Comparison of ENCODE assay signal across 22 cellular contexts in the genomic region with DNA sequence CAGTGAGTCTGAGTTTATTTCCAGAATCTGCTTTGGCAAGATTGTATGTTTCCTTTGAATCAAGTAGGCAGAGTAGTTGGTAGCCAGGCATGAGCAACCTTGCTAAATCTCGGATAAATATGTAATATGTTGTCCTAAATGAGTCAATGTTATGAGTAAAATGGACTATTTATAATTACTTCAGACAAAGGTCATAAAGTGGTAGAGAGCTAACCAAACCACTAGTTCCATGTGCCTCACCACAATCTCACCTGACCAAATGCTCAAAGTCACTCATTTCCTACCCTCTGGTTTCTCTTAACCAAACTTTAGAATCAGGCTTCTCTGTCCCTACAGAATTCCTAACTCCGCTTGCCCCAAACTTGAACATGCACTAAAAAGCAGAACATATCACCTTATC.
"Had no signal": no experiment of that assay in that cellular context is flagged by ENCODE, and none has a peak within 500 bp of the region (broad histone marks: within the 10 kb centered on the region; RNA-seq: fewer than 3 reads in every experiment).

No MANE protein-coding gene starts in this region.

- H3K4me3 ChIP-seq: left ventricle myocardium inferior, lung, mucosa of descending colon, sigmoid colon, tibial nerve had no signal

- H3K36me3 ChIP-seq: left ventricle myocardium inferior, neutrophil, sigmoid colon, tibial nerve had no signal

- H3K4me3 Mint-ChIP-seq: activated CD4-positive, alpha-beta T cell treated with anti-CD3 and anti-CD28 coated beads for 36 hours; activated CD8-positive, alpha-beta memory T cell treated with anti-CD3 and anti-CD28 coated beads, Interleukin-2, amount 10 ng/mL, durations not matched to agents 7 days and 5 days; activated CD8-positive, alpha-beta T cell treated with anti-CD3 and anti-CD28 coated beads, Interleukin-2, amount 10 ng/mL, durations not matched to agents 7 days and 5 days; activated T-cell treated with anti-CD3 and anti-CD28 coated beads, Interleukin-2, amount 50 U/mL, for 72 hours; effector memory CD8-positive, alpha-beta T cell; nephron progenitor cell; stimulated activated naive B cell treated with anti-CD40 and anti-IgM and Interleukin-4, amounts not matched to agents 10 μg/mL and 1 μg/mL and 100 μg/mL, for 72 hours had no signal

- H3K27ac ChIP-seq: left ventricle myocardium inferior, neutrophil, sigmoid colon, tibial nerve had no signal

- H3K4me1 ChIP-seq: left ventricle myocardium inferior, sigmoid colon, tibial nerve had no signal

- ATAC-seq: activated CD4-positive, alpha-beta T cell treated with anti-CD3 and anti-CD28 coated beads for 36 hours; activated CD8-positive, alpha-beta memory T cell treated with anti-CD3 and anti-CD28 coated beads, Interleukin-2, amount 10 ng/mL, durations not matched to agents 7 days and 5 days; activated CD8-positive, alpha-beta T cell treated with anti-CD3 and anti-CD28 coated beads, Interleukin-2, amount 10 ng/mL, durations not matched to agents 7 days and 5 days; activated naive CD4-positive, alpha-beta T cell treated with anti-CD3 and anti-CD28 coated beads, Interleukin-2, amount 50 U/mL, for 72 hours; activated T-cell treated with anti-CD3 and anti-CD28 coated beads, Interleukin-2, amount 50 U/mL, for 72 hours; effector memory CD8-positive, alpha-beta T cell; esophagus mucosa; mucosa of descending colon; stimulated activated naive B cell treated with anti-CD40 and anti-IgM and Interleukin-4, amounts not matched to agents 10 μg/mL and 1 μg/mL and 100 μg/mL, for 72 hours had no signal

- H3K27me3 ChIP-seq: neutrophil, sigmoid colon, tibial nerve had no signal

- FAIRE-seq: small intestine had no signal

- H3K27ac Mint-ChIP-seq: activated CD4-positive, alpha-beta T cell treated with anti-CD3 and anti-CD28 coated beads for 36 hours; activated CD8-positive, alpha-beta memory T cell treated with anti-CD3 and anti-CD28 coated beads, Interleukin-2, amount 10 ng/mL, durations not matched to agents 7 days and 5 days; activated CD8-positive, alpha-beta T cell treated with anti-CD3 and anti-CD28 coated beads, Interleukin-2, amount 10 ng/mL, durations not matched to agents 7 days and 5 days; activated naive CD4-positive, alpha-beta T cell treated with anti-CD3 and anti-CD28 coated beads, Interleukin-2, amount 50 U/mL, for 72 hours; activated T-cell treated with anti-CD3 and anti-CD28 coated beads, Interleukin-2, amount 50 U/mL, for 72 hours; effector memory CD8-positive, alpha-beta T cell; nephron progenitor cell; stimulated activated naive B cell treated with anti-CD40 and anti-IgM and Interleukin-4, amounts not matched to agents 10 μg/mL and 1 μg/mL and 100 μg/mL, for 72 hours had no signal

- H3K27me3 Mint-ChIP-seq: activated CD4-positive, alpha-beta T cell treated with anti-CD3 and anti-CD28 coated beads for 36 hours; activated CD8-positive, alpha-beta memory T cell treated with anti-CD3 and anti-CD28 coated beads, Interleukin-2, amount 10 ng/mL, durations not matched to agents 7 days and 5 days; effector memory CD8-positive, alpha-beta T cell; stimulated activated naive B cell treated with anti-CD40 and anti-IgM and Interleukin-4, amounts not matched to agents 10 μg/mL and 1 μg/mL and 100 μg/mL, for 72 hours had no signal

- H3K9me3 ChIP-seq: mucosa of descending colon, sigmoid colon, tibial nerve had no signal

- H3K36me3 Mint-ChIP-seq: activated CD8-positive, alpha-beta memory T cell treated with anti-CD3 and anti-CD28 coated beads, Interleukin-2, amount 10 ng/mL, durations not matched to agents 7 days and 5 days; activated naive CD4-positive, alpha-beta T cell treated with anti-CD3 and anti-CD28 coated beads, Interleukin-2, amount 50 U/mL, for 72 hours; stimulated activated naive B cell treated with anti-CD40 and anti-IgM and Interleukin-4, amounts not matched to agents 10 μg/mL and 1 μg/mL and 100 μg/mL, for 72 hours had no signal

- DNase-seq: activated CD4-positive, alpha-beta T cell treated with anti-CD3 and anti-CD28 coated beads for 36 hours; activated CD4-positive, CD25-positive, alpha-beta regulatory T cell; activated CD8-positive, alpha-beta memory T cell treated with anti-CD3 and anti-CD28 coated beads, Interleukin-2, amount 10 ng/mL, durations not matched to agents 7 days and 5 days; activated CD8-positive, alpha-beta T cell treated with anti-CD3 and anti-CD28 coated beads, Interleukin-2, amount 10 ng/mL, durations not matched to agents 7 days and 5 days; activated naive CD4-positive, alpha-beta T cell; activated T-cell treated with anti-CD3 and anti-CD28 coated beads, Interleukin-2, amount 50 U/mL, for 72 hours; cortex of kidney; effector memory CD8-positive, alpha-beta T cell; foreskin fibroblast; left ventricle myocardium inferior; mucosa of descending colon; nephron progenitor cell; sigmoid colon; small intestine; stimulated activated CD4-positive, alpha-beta T cell treated with anti-CD3 and anti-CD28 coated beads, Interleukin-1b, Interleukin-23, amount 100 ng/mL, for 48 hours; stimulated activated naive B cell treated with anti-CD40 and anti-IgM and Interleukin-4, amounts not matched to agents 10 μg/mL and 1 μg/mL and 100 μg/mL, for 72 hours; T-helper 2 cell had no signal

- H3K4me1 Mint-ChIP-seq: activated CD4-positive, alpha-beta T cell treated with anti-CD3 and anti-CD28 coated beads for 36 hours; activated CD8-positive, alpha-beta memory T cell treated with anti-CD3 and anti-CD28 coated beads, Interleukin-2, amount 10 ng/mL, durations not matched to agents 7 days and 5 days; nephron progenitor cell; stimulated activated naive B cell treated with anti-CD40 and anti-IgM and Interleukin-4, amounts not matched to agents 10 μg/mL and 1 μg/mL and 100 μg/mL, for 72 hours had no signal
